8 cellular contexts compared by ENCODE assay signal in genomic region chr4:56958111-56958517, GRCh38. TPM values are rescaled to one million over a fixed set of nuclear protein-coding genes. Genes with fewer than 3 reads are reported as not detected.
DNase-seq lines count a peak whose midpoint lies in the region; ATAC-seq and TF ChIP-seq lines count a peak whose summit lies in the region.

No MANE protein-coding gene starts in this region.

- intact Hi-C loops in thyroid gland (cut with DNase I), result no loop called here

- peaks cover 2 to 10% of the 10 kb centered on the region in 2 donors for H3K36me3 ChIP-seq in thyroid gland

- H3K4me1 Mint-ChIP-seq in brain, result peaks cover 20% of the 10 kb centered on the region
- H3K4me1 Mint-ChIP-seq in activated CD4-positive, alpha-beta memory T cell treated with anti-CD3 and anti-CD28 coated beads, Interleukin-2, amount 10 ng/mL, durations not matched to agents 7 days and 5 days, result no peaks in the 10 kb centered on the region

- H3K27ac ChIP-seq in thyroid gland, result peak overlapping the region in 2 of 3 donors; percentile 30 to 32

- DNase-seq in AG08396 (ENCODE audit: low spot score), result peak; percentile 84
- peak; percentile 64 for DNase-seq in NCI-H146 (lab: John Stamatoyannopoulos, UW)
- DNase-seq in left kidney (ENCODE audit: low read depth, low spot score), result peak; percentile 92
- peak; percentile 72 to 90 for DNase-seq in thyroid gland
- no peak for DNase-seq in activated CD4-positive, alpha-beta memory T cell treated with anti-CD3 and anti-CD28 coated beads, Interleukin-2, amount 10 ng/mL, durations not matched to agents 7 days and 5 days
- DNase-seq in activated effector memory CD4-positive, alpha-beta T cell treated with Interleukin-2 at 50 U/mL for 16 hours, result no peak

- 18 to 22% methylated on average over 7 of the region's 7 CpGs for WGBS in thyroid gland, 2 donors

- H3K27ac Mint-ChIP-seq in brain, result peak overlapping the region in 3 of 5 experiments; percentile 70 to 95 (median 84)
- no peak overlapping the region for H3K27ac Mint-ChIP-seq in activated CD4-positive, alpha-beta memory T cell treated with anti-CD3 and anti-CD28 coated beads, Interleukin-2, amount 10 ng/mL, durations not matched to agents 7 days and 5 days

- H3K9me3 Mint-ChIP-seq in brain, result no peaks in the 10 kb centered on the region
- H3K9me3 Mint-ChIP-seq in activated CD4-positive, alpha-beta memory T cell treated with anti-CD3 and anti-CD28 coated beads, Interleukin-2, amount 10 ng/mL, durations not matched to agents 7 days and 5 days, result no peaks in the 10 kb centered on the region

- no peaks in the 10 kb centered on the region for H3K9me3 ChIP-seq in thyroid gland

- TF ChIP-seq CTCF in brain (conservative IDR thresholded peaks at IDR 0.05) (no peak), thyroid gland (IDR thresholded peaks at IDR 0.05) (no peak)

- CTCF ChIA-PET in activated CD4-positive, alpha-beta memory T cell treated with anti-CD3 and anti-CD28 coated beads, Interleukin-2, amount 10 ng/mL, durations not matched to agents 7 days and 5 days (lab: Charles Lee), result no interaction called here

- no peak for TF ChIP-seq POLR2A in thyroid gland (IDR thresholded peaks at IDR 0.05)

- no peak overlapping the region for H3K4me3 ChIP-seq in thyroid gland (replicated peaks in 1 of 3)

- H3K36me3 Mint-ChIP-seq in brain, result peaks cover 19% of the 10 kb centered on the region
- peaks cover 13% of the 10 kb centered on the region for H3K36me3 Mint-ChIP-seq in activated CD4-positive, alpha-beta memory T cell treated with anti-CD3 and anti-CD28 coated beads, Interleukin-2, amount 10 ng/mL, durations not matched to agents 7 days and 5 days (ENCODE audit: low read depth)

- ATAC-seq in GM21381 (IDR thresholded peaks at IDR 0.05; ENCODE audit: unreplicated experiment), result no peak

- H3K4me3 Mint-ChIP-seq in brain, result peak overlapping the region in 3 of 5 experiments; percentile 42 to 65 (median 49)
- H3K4me3 Mint-ChIP-seq in activated CD4-positive, alpha-beta memory T cell treated with anti-CD3 and anti-CD28 coated beads, Interleukin-2, amount 10 ng/mL, durations not matched to agents 7 days and 5 days, result no peak overlapping the region

- peaks cover 3 to 5% of the 10 kb centered on the region in 2 donors for H3K4me1 ChIP-seq in thyroid gland

- POLR2A ChIA-PET in activated CD4-positive, alpha-beta memory T cell treated with anti-CD3 and anti-CD28 coated beads, Interleukin-2, amount 10 ng/mL, durations not matched to agents 7 days and 5 days (lab: Charles Lee), result interaction anchor here (1.6 kb wide), 1 partner anchor 19 kb away, joined by 6 read pairs; the partner anchor contains the start of gene NOA1

- peaks cover 4% of the 10 kb centered on the region for H3K27me3 Mint-ChIP-seq in brain
- no peaks in the 10 kb centered on the region for H3K27me3 Mint-ChIP-seq in activated CD4-positive, alpha-beta memory T cell treated with anti-CD3 and anti-CD28 coated beads, Interleukin-2, amount 10 ng/mL, durations not matched to agents 7 days and 5 days

- H3K27me3 ChIP-seq in thyroid gland, result no peaks in the 10 kb centered on the region

RNA-seq across cellular contexts. Expression of gene NOA1, which starts 19.3 kb away (rescaled TPM):
- 13.5 TPM for polyA plus RNA-seq in brain (ENCODE audit: insufficient read depth, low read depth, low replicate concordance)
- total RNA-seq in thyroid gland, result 10 to 100 TPM; 22.1 to 27.4 (median 24.7) TPM
- 10 to 100 TPM; 22.1 to 22.6 TPM for total RNA-seq in activated CD4-positive, alpha-beta memory T cell treated with anti-CD3 and anti-CD28 coated beads, Interleukin-2, amount 10 ng/mL, durations not matched to agents 7 days and 5 days

RNA-seq across cellular contexts. Expression of gene POLR2B, which starts 20.6 kb away (rescaled TPM):
- polyA plus RNA-seq in brain (ENCODE audit: insufficient read depth, low read depth, low replicate concordance), result 38.5 TPM
- total RNA-seq in thyroid gland, result 100 to 1,000 TPM in 1 of 4 donors, 10 to 100 TPM in 3; 82.1 to 111 (median 84.2) TPM
- 100 to 1,000 TPM; 107 to 109 TPM for total RNA-seq in activated CD4-positive, alpha-beta memory T cell treated with anti-CD3 and anti-CD28 coated beads, Interleukin-2, amount 10 ng/mL, durations not matched to agents 7 days and 5 days

RNA-seq across cellular contexts. Expression of gene REST, which starts 50.4 kb away (rescaled TPM):
- 0.41 TPM for polyA plus RNA-seq in brain (ENCODE audit: insufficient read depth, low read depth, low replicate concordance)
- 10 to 100 TPM; 33.2 to 50.3 (median 41.1) TPM for total RNA-seq in thyroid gland
- total RNA-seq in activated CD4-positive, alpha-beta memory T cell treated with anti-CD3 and anti-CD28 coated beads, Interleukin-2, amount 10 ng/mL, durations not matched to agents 7 days and 5 days, result 10 to 100 TPM; 54.7 to 58.3 TPM

Comparison
In these comparisons a context has a peak if more than half of its experiments do, and no peak if none do; other contexts are left out.
1. DNase-seq: peak in AG08396 (single experiment), NCI-H146 (single experiment), left kidney (single experiment) and thyroid gland (2 of 2); none in activated CD4-positive, alpha-beta memory T cell treated with anti-CD3 and anti-CD28 coated beads, Interleukin-2, amount 10 ng/mL, durations not matched to agents 7 days and 5 days (single experiment) and activated effector memory CD4-positive, alpha-beta T cell treated with Interleukin-2 at 50 U/mL for 16 hours (single experiment).